Comparison of ENCODE assay signal across 8 cellular contexts in the genomic region with DNA sequence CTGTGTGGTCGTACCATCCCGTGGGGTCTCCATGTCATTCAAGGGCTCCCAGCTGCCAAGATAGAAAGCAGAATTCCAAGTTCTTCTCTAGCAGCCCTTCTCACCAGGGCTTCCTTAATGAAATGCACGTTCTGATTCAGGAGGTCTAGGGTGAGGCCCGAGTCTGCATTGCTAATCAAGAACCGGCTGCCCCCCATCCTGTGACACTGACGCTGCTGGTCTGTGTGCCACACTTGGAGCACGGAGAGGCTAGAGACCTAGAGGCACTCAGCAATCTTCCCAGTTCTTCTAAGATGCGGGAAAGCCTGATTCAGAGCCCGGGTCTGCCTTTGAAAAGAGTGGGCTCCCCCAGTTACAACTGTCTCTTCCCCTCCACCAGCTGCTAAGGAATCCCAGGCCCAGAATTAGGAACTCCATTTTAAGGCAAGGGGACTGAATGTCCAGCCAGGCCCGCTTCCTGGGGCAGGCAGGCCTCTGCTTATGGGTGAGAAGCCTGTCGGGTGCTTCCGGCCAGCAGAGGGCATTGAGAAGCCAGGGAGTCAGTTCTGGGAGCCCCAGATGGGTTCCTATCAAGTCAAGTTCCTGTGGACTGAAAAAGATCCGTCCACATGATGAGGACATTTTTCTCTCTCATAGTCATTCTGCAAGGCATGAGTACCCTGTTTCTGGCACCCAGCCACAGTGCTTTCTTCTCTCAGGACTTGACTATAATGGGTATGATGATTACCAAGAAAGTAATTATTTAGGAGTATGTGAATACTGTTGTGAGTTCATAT.
DNase-seq lines count a peak whose midpoint lies in the region; ATAC-seq and TF ChIP-seq lines count a peak whose summit lies in the region.

No MANE protein-coding gene starts in this region.

- H3K27me3 Mint-ChIP-seq in WTC11 (ENCODE audit: low read depth): no peaks in the 10 kb centered on the region
- peaks cover 11 to 26% of the 10 kb centered on the region in 2 donors for H3K27me3 Mint-ChIP-seq in natural killer cell (ENCODE audit: low read depth in 2 of 2)

- no peaks in the 10 kb centered on the region for H3K27me3 ChIP-seq in cardiac muscle cell

- H3K9me3 ChIP-seq in cardiac muscle cell (ENCODE audit: low read depth): no peaks in the 10 kb centered on the region

- intact Hi-C loops in natural killer cell (cut with micrococcal nuclease): no loop called here

- peaks cover 10% of the 10 kb centered on the region for H3K4me1 Mint-ChIP-seq in WTC11
- peaks cover 0 to 7% of the 10 kb centered on the region in 2 donors for H3K4me1 Mint-ChIP-seq in natural killer cell

- POLR2A ChIA-PET in WTC11 (lab: Charles Lee): no interaction called here

- H3K9me3 Mint-ChIP-seq in WTC11 (peaks cover 30% of the 10 kb centered on the region), natural killer cell (no peaks in the 10 kb centered on the region)

- no peak overlapping the region for H3K27ac ChIP-seq in C4-2B
- H3K27ac ChIP-seq in cardiac muscle cell: peak overlapping the region; percentile 69

- H3K4me3 Mint-ChIP-seq in WTC11 (no peak overlapping the region), natural killer cell (no peak overlapping the region)

- no peak overlapping the region for H3K27ac Mint-ChIP-seq in WTC11
- no peak overlapping the region for H3K27ac Mint-ChIP-seq in natural killer cell

- peaks cover 14% of the 10 kb centered on the region for H3K4me1 ChIP-seq in cardiac muscle cell (ENCODE audit: low read depth)

- TF ChIP-seq CTCF in C4-2B (conservative IDR thresholded peaks at IDR 0.05) (peak; percentile 71), WTC11 (IDR thresholded peaks at IDR 0.05) (no peak), cardiac muscle cell (IDR thresholded peaks at IDR 0.05; ENCODE audit: low read depth, low read length) (peak; percentile 77), natural killer cell (IDR thresholded peaks at IDR 0.05) (no peak)

- no peaks in the 10 kb centered on the region for H3K36me3 ChIP-seq in cardiac muscle cell

- DNase-seq in HT-29 (ENCODE audit: low spot score): peak; percentile 83
- peak; percentile 69 for DNase-seq in WTC11 (ENCODE audit: low spot score)
- peak; percentile 85 to 90 for DNase-seq in cardiac muscle cell (ENCODE audit: low read depth in 1 of 2, low spot score in 1 of 2)
- peak; percentile 19 for DNase-seq in pulmonary artery endothelial cell (ENCODE audit: low read depth, low spot score)
- no peak for DNase-seq in natural killer cell
- no peak for DNase-seq in activated T-cell treated with anti-CD3 and anti-CD28 coated beads, Interleukin-2, amount 50 U/mL, for 1 hour

- no peak overlapping the region for H3K4me3 ChIP-seq in cardiac muscle cell

- H3K36me3 Mint-ChIP-seq in WTC11 (peaks cover 29% of the 10 kb centered on the region), natural killer cell (no peaks in the 10 kb centered on the region)

- CTCF ChIA-PET in WTC11 (lab: Charles Lee): no interaction called here

- ATAC-seq in WTC11: peak; percentile 88
- ATAC-seq in natural killer cell: no peak
- ATAC-seq in GM21717 (IDR thresholded peaks at IDR 0.05; ENCODE audit: unreplicated experiment): no peak

TF ChIP-seq in WTC11, 78 proteins besides CTCF, POLR2A, EP300 and RAD21:
- TF ChIP-seq MYBL2 (CRISPR knock-in tag; IDR thresholded peaks at IDR 0.05) (no peak), GABPB1 (CRISPR knock-in tag; IDR thresholded peaks at IDR 0.05) (no peak)

Comparison
In these comparisons a context has a peak if more than half of its experiments do, and no peak if none do; other contexts are left out.
1. CTCF ChIP-seq: peak in C4-2B (single experiment) and cardiac muscle cell (single experiment); none in WTC11 (single experiment) and natural killer cell (single experiment).
2. DNase-seq: peak in HT-29 (single experiment), WTC11 (single experiment), cardiac muscle cell (2 of 2) and pulmonary artery endothelial cell (single experiment); none in natural killer cell (single experiment) and activated T-cell treated with anti-CD3 and anti-CD28 coated beads, Interleukin-2, amount 50 U/mL, for 1 hour (single experiment).